39 cellular contexts compared by ENCODE assay signal in genomic region chr22:39166547-39166946, GRCh38.
"Had no signal": no experiment of that assay in that cellular context is flagged by ENCODE, and none has a peak within 500 bp of the region (broad histone marks: within the 10 kb centered on the region; RNA-seq: fewer than 3 reads in every experiment).

No MANE protein-coding gene starts in this region.

- H3K9me3 Mint-ChIP-seq: activated naive CD4-positive, alpha-beta T cell treated with anti-CD3 and anti-CD28 coated beads for 36 hours; activated naive CD4-positive, alpha-beta T cell treated with anti-CD3 and anti-CD28 coated beads, Interleukin-2, amount 10 ng/mL, durations not matched to agents 7 days and 5 days; activated naive CD4-positive, alpha-beta T cell treated with anti-CD3 and anti-CD28 coated beads, Interleukin-2, amount 50 U/mL, for 24 hours; activated naive CD4-positive, alpha-beta T cell treated with anti-CD3 and anti-CD28 coated beads, Interleukin-2, amount 50 U/mL, for 72 hours; activated naive CD8-positive, alpha-beta T cell treated with anti-CD3 and anti-CD28 coated beads for 36 hours; activated naive CD8-positive, alpha-beta T cell treated with anti-CD3 and anti-CD28 coated beads, Interleukin-2, amount 10 ng/mL, durations not matched to agents 7 days and 5 days; activated naive CD8-positive, alpha-beta T cell treated with anti-CD3 and anti-CD28 coated beads, Interleukin-2, amount 50 U/mL, for 24 hours; activated T-cell treated with anti-CD3 and anti-CD28 coated beads, Interleukin-2, amount 50 U/mL, for 24 hours; activated T-cell treated with anti-CD3 and anti-CD28 coated beads, Interleukin-2, amount 50 U/mL, for 72 hours; activated T-helper 1 cell treated with anti-CD3 and anti-CD28 coated beads, Interleukin-12 subunit alpha, Interleukin-12 subunit beta, Interleukin-2, Interleukin-4 antibody, amounts not matched to agents 30 ng/mL and 10 ng/mL and 1 ng/mL, durations not matched to agents 14 hours and 24 hours and 36 hours; activated T-helper 17 cell treated with anti-CD3 and anti-CD28 coated beads, Interleukin-2, amount 50 U/mL, for 72 hours; activated T-helper 2 cell treated with anti-CD3 and anti-CD28 coated beads, Interferon-gamma antibody, Interleukin-2, Interleukin-4, amounts not matched to agents 10 μg/mL and 5 μg/mL and 100 μg/mL, durations not matched to agents 14 hours and 24 hours and 36 hours; central memory CD8-positive, alpha-beta T cell had no signal

- H3K27ac Mint-ChIP-seq: activated naive CD4-positive, alpha-beta T cell treated with anti-CD3 and anti-CD28 coated beads for 36 hours; activated naive CD4-positive, alpha-beta T cell treated with anti-CD3 and anti-CD28 coated beads, Interleukin-2, amount 10 ng/mL, durations not matched to agents 7 days and 5 days; activated naive CD4-positive, alpha-beta T cell treated with anti-CD3 and anti-CD28 coated beads, Interleukin-2, amount 50 U/mL, for 24 hours; activated naive CD4-positive, alpha-beta T cell treated with anti-CD3 and anti-CD28 coated beads, Interleukin-2, amount 50 U/mL, for 72 hours; activated naive CD8-positive, alpha-beta T cell; activated naive CD8-positive, alpha-beta T cell treated with anti-CD3 and anti-CD28 coated beads for 36 hours; activated naive CD8-positive, alpha-beta T cell treated with anti-CD3 and anti-CD28 coated beads, Interleukin-2, amount 10 ng/mL, durations not matched to agents 7 days and 5 days; activated naive CD8-positive, alpha-beta T cell treated with anti-CD3 and anti-CD28 coated beads, Interleukin-2, amount 50 U/mL, for 24 hours; activated T-cell treated with anti-CD3 and anti-CD28 coated beads, Interleukin-2, amount 50 U/mL, for 24 hours; activated T-cell treated with anti-CD3 and anti-CD28 coated beads, Interleukin-2, amount 50 U/mL, for 72 hours; activated T-helper 1 cell treated with anti-CD3 and anti-CD28 coated beads, Interleukin-12 subunit alpha, Interleukin-12 subunit beta, Interleukin-2, Interleukin-4 antibody, amounts not matched to agents 30 ng/mL and 10 ng/mL and 1 ng/mL, durations not matched to agents 14 hours and 24 hours and 36 hours; activated T-helper 17 cell treated with anti-CD3 and anti-CD28 coated beads, Interleukin-2, amount 50 U/mL, for 72 hours; activated T-helper 2 cell treated with anti-CD3 and anti-CD28 coated beads, Interferon-gamma antibody, Interleukin-2, Interleukin-4, amounts not matched to agents 10 μg/mL and 5 μg/mL and 100 μg/mL, durations not matched to agents 14 hours and 24 hours and 36 hours; brain had no signal

- H3K27ac ChIP-seq: adrenal gland, ascending aorta, body of pancreas, brain microvascular endothelial cell, breast epithelium, cardiac muscle cell had no signal

- FAIRE-seq: astrocyte, bronchial epithelial cell had no signal

- H3K36me3 ChIP-seq: adrenal gland, ascending aorta, brain microvascular endothelial cell, breast epithelium, cardiac muscle cell had no signal

- H3K4me1 Mint-ChIP-seq: activated T-helper 17 cell treated with anti-CD3 and anti-CD28 coated beads, Interleukin-2, amount 50 U/mL, for 72 hours had no signal

- H3K27me3 Mint-ChIP-seq: activated naive CD4-positive, alpha-beta T cell treated with anti-CD3 and anti-CD28 coated beads, Interleukin-2, amount 50 U/mL, for 24 hours; activated naive CD8-positive, alpha-beta T cell; activated T-cell treated with anti-CD3 and anti-CD28 coated beads, Interleukin-2, amount 50 U/mL, for 24 hours; activated T-helper 17 cell treated with anti-CD3 and anti-CD28 coated beads, Interleukin-2, amount 50 U/mL, for 72 hours had no signal

- DNase-seq: activated effector memory CD4-positive, alpha-beta T cell treated with anti-CD3 and anti-CD28 coated beads, Interleukin-2, amount 50 U/mL, for 16 hours; activated effector memory CD4-positive, alpha-beta T cell treated with Interleukin-2 at 50 U/mL for 16 hours; activated gamma-delta T cell; activated gamma-delta T cell treated with Interleukin-2 at 50 U/mL for 16 hours; activated naive CD4-positive, alpha-beta T cell; activated naive CD4-positive, alpha-beta T cell treated with anti-CD3 and anti-CD28 coated beads for 36 hours; activated naive CD4-positive, alpha-beta T cell treated with anti-CD3 and anti-CD28 coated beads, Interleukin-2, amount 10 ng/mL, durations not matched to agents 7 days and 5 days; activated naive CD4-positive, alpha-beta T cell treated with anti-CD3 and anti-CD28 coated beads, Interleukin-2, amount 50 U/mL, for 16 hours; activated naive CD4-positive, alpha-beta T cell treated with Interleukin-2 at 50 U/mL for 16 hours; activated naive CD8-positive, alpha-beta T cell treated with anti-CD3 and anti-CD28 coated beads for 36 hours; activated naive CD8-positive, alpha-beta T cell treated with anti-CD3 and anti-CD28 coated beads, Interleukin-2, amount 10 ng/mL, durations not matched to agents 7 days and 5 days; activated naive CD8-positive, alpha-beta T cell treated with anti-CD3 and anti-CD28 coated beads, Interleukin-2, amount 50 U/mL, for 24 hours; activated T-cell treated with anti-CD3 and anti-CD28 coated beads, Interleukin-2, amount 50 U/mL, for 1 hour; activated T-cell treated with anti-CD3 and anti-CD28 coated beads, Interleukin-2, amount 50 U/mL, for 24 hours; activated T-cell treated with anti-CD3 and anti-CD28 coated beads, Interleukin-2, amount 50 U/mL, for 48 hours; activated T-cell treated with anti-CD3 and anti-CD28 coated beads, Interleukin-2, amount 50 U/mL, for 72 hours; adrenal gland; amniotic stem cell; amygdala; anterior cingulate cortex; aorta; body of pancreas; brain microvascular endothelial cell; caudate nucleus; central memory CD4-positive, alpha-beta T cell; cerebellar nuclear complex had no signal

- ATAC-seq: activated naive CD4-positive, alpha-beta T cell treated with anti-CD3 and anti-CD28 coated beads, Interleukin-2, amount 50 U/mL, for 72 hours; activated naive CD8-positive, alpha-beta T cell treated with anti-CD3 and anti-CD28 coated beads, Interleukin-2, amount 50 U/mL, for 24 hours; activated T-cell treated with anti-CD3 and anti-CD28 coated beads, Interleukin-2, amount 50 U/mL, for 72 hours; activated T-helper 17 cell treated with anti-CD3 and anti-CD28 coated beads, Interleukin-2, amount 50 U/mL, for 72 hours; body of pancreas had no signal

- H3K27me3 ChIP-seq: adrenal gland, ascending aorta, body of pancreas, brain microvascular endothelial cell, breast epithelium, cardiac muscle cell had no signal

- H3K9me3 ChIP-seq: adrenal gland, ascending aorta, body of pancreas, breast epithelium had no signal

- H3K36me3 Mint-ChIP-seq: activated naive CD4-positive, alpha-beta T cell treated with anti-CD3 and anti-CD28 coated beads, Interleukin-2, amount 10 ng/mL, durations not matched to agents 7 days and 5 days; activated naive CD4-positive, alpha-beta T cell treated with anti-CD3 and anti-CD28 coated beads, Interleukin-2, amount 50 U/mL, for 24 hours; activated naive CD4-positive, alpha-beta T cell treated with anti-CD3 and anti-CD28 coated beads, Interleukin-2, amount 50 U/mL, for 72 hours; activated naive CD8-positive, alpha-beta T cell treated with anti-CD3 and anti-CD28 coated beads for 36 hours; activated naive CD8-positive, alpha-beta T cell treated with anti-CD3 and anti-CD28 coated beads, Interleukin-2, amount 10 ng/mL, durations not matched to agents 7 days and 5 days; brain had no signal

- H3K4me3 Mint-ChIP-seq: activated naive CD4-positive, alpha-beta T cell treated with anti-CD3 and anti-CD28 coated beads for 36 hours; activated naive CD4-positive, alpha-beta T cell treated with anti-CD3 and anti-CD28 coated beads, Interleukin-2, amount 10 ng/mL, durations not matched to agents 7 days and 5 days; activated naive CD4-positive, alpha-beta T cell treated with anti-CD3 and anti-CD28 coated beads, Interleukin-2, amount 50 U/mL, for 24 hours; activated naive CD8-positive, alpha-beta T cell; activated naive CD8-positive, alpha-beta T cell treated with anti-CD3 and anti-CD28 coated beads for 36 hours; activated naive CD8-positive, alpha-beta T cell treated with anti-CD3 and anti-CD28 coated beads, Interleukin-2, amount 10 ng/mL, durations not matched to agents 7 days and 5 days; activated naive CD8-positive, alpha-beta T cell treated with anti-CD3 and anti-CD28 coated beads, Interleukin-2, amount 50 U/mL, for 24 hours; activated T-cell treated with anti-CD3 and anti-CD28 coated beads, Interleukin-2, amount 50 U/mL, for 24 hours; activated T-cell treated with anti-CD3 and anti-CD28 coated beads, Interleukin-2, amount 50 U/mL, for 72 hours; activated T-helper 1 cell treated with anti-CD3 and anti-CD28 coated beads, Interleukin-12 subunit alpha, Interleukin-12 subunit beta, Interleukin-2, Interleukin-4 antibody, amounts not matched to agents 30 ng/mL and 10 ng/mL and 1 ng/mL, durations not matched to agents 14 hours and 24 hours and 36 hours; activated T-helper 17 cell treated with anti-CD3 and anti-CD28 coated beads, Interleukin-2, amount 50 U/mL, for 72 hours; brain; central memory CD8-positive, alpha-beta T cell had no signal

- H3K4me3 ChIP-seq: adrenal gland, ascending aorta, body of pancreas, breast epithelium, cardiac muscle cell had no signal
